ENCODE assay signal across 8 cellular contexts in the genomic region with DNA sequence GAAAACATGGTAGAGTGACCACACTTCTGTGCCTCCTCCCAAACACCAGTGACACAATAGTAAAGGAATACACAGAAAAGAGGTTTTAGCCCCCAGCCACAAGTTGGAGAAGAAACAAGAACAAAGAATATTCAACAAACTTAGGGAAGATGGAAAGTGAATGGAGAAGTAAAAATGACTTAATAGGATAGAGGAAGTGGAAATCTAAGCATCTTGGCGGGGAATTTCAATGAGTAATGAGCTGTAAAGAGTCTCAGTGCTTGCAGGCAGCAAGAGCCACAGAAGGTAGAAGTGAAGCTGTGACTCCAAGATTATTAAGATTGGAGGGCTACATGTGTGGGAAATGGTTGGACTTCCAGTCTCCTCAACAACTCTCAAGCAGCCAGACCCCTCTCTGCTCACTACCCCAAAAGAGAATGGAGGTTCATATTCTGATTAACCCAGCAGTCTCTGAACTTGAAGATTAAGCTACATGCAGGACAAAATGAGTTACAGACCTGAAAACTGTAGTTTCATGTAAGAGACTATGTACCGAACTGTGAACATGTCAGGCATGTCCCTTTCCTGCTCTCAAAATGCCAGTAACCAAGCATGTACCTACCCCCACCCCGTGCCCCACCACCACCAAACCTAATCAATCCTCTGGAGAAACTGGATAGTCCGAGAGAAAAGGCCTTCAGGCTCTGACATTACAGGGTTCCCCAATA. TPM values are rescaled to one million over a fixed set of nuclear protein-coding genes. Genes with fewer than 3 reads are reported as not detected.
A peak's percentile ranks its signal among the peaks of the same experiment; 100 is the strongest.
DNase-seq lines count a peak whose midpoint lies in the region; ATAC-seq and TF ChIP-seq lines count a peak whose summit lies in the region.

No MANE protein-coding gene starts in this region.

- H3K36me3 Mint-ChIP-seq in naive B cell = no peaks in the 10 kb centered on the region
- no peaks in the 10 kb centered on the region for H3K36me3 Mint-ChIP-seq in CD4-positive, alpha-beta T cell (ENCODE audit: low read depth)

- H3K27me3 Mint-ChIP-seq in naive B cell = peaks cover 40 to 69% (median 64%) of the 10 kb centered on the region in 3 donors
- no peaks in the 10 kb centered on the region for H3K27me3 Mint-ChIP-seq in CD4-positive, alpha-beta T cell

- no peak overlapping the region for H3K4me3 Mint-ChIP-seq in naive B cell
- H3K4me3 Mint-ChIP-seq in CD4-positive, alpha-beta T cell = no peak overlapping the region

- H3K27ac Mint-ChIP-seq in naive B cell = no peak overlapping the region
- H3K27ac Mint-ChIP-seq in CD4-positive, alpha-beta T cell = no peak overlapping the region

- peaks cover 9 to 15% (median 11%) of the 10 kb centered on the region in 3 donors for H3K4me1 Mint-ChIP-seq in naive B cell
- H3K4me1 Mint-ChIP-seq in CD4-positive, alpha-beta T cell (ENCODE audit: low read depth) = no peaks in the 10 kb centered on the region

- no peaks in the 10 kb centered on the region for H3K9me3 ChIP-seq in CD4-positive, alpha-beta T cell (ENCODE audit: control insufficient read depth, low read length)

- CTCF ChIA-PET in CD4-positive, alpha-beta T cell (lab: Charles Lee) = no interaction called here

- no peak overlapping the region for H3K27ac ChIP-seq in CD4-positive, alpha-beta T cell (ENCODE audit: low read depth, low read length)

- H3K27me3 ChIP-seq in CD4-positive, alpha-beta T cell (ENCODE audit: control insufficient read depth, insufficient read depth, low read length) = no peaks in the 10 kb centered on the region

- DNase-seq in GF-D8 (lab: John Stamatoyannopoulos, UW) (peak; percentile 73), astrocyte of the spinal cord (ENCODE audit: low read depth, low spot score) (peak; percentile 39), naive B cell (no peak), head of caudate nucleus (no peak), NCI-H2196 treated with DMSO at 0.1 percent for 48 hours (lab: John Stamatoyannopoulos, UW; ENCODE audit: unreplicated experiment) (no peak), RKO (ENCODE audit: low spot score) (no peak)
- DNase-seq in CD4-positive, alpha-beta T cell = no peak

- ATAC-seq in HG03354 (IDR thresholded peaks at IDR 0.05; ENCODE audit: poor library complexity, severe bottlenecking, unreplicated experiment) (peak; percentile 49), naive B cell (ENCODE audit: low read depth in 2 of 2) (peak; percentile 41 to 60)
- no peak for ATAC-seq in CD4-positive, alpha-beta T cell (ENCODE audit: poor library complexity)

- no peak for TF ChIP-seq CTCF in astrocyte of the spinal cord (IDR thresholded peaks at IDR 0.05; ENCODE audit: low read depth, low read length)
- no peak for TF ChIP-seq CTCF in CD4-positive, alpha-beta T cell (IDR thresholded peaks at IDR 0.05)

- in situ Hi-C loops in astrocyte of the spinal cord (cut with HindIII; ENCODE audit: low sequenced_read_pairs) = no loop called here

- POLR2A ChIA-PET in CD4-positive, alpha-beta T cell (lab: Charles Lee) = no interaction called here

- no peak overlapping the region for H3K4me3 ChIP-seq in astrocyte of the spinal cord (ENCODE audit: low read depth, low read length)

- intact Hi-C loops in head of caudate nucleus (cut with DNase I) = no loop called here
- intact Hi-C loops in CD4-positive, alpha-beta T cell (cut with DNase I, micrococcal nuclease) = no loop called here

- peaks cover 0 to 7% (median 0%) of the 10 kb centered on the region in 7 donors for H3K9me3 Mint-ChIP-seq in naive B cell
- H3K9me3 Mint-ChIP-seq in CD4-positive, alpha-beta T cell = no peaks in the 10 kb centered on the region

RNA-seq across cellular contexts. Expression of a gene that starts 16.9 kb away (rescaled TPM):
- polyA plus RNA-seq in naive B cell (ENCODE audit: low read depth in 6 of 6) = 10 to 100 TPM in 3 of 6 donors, 1 to 10 TPM in 3; 3.6 to 13.4 (median 8.9) TPM
- 10 to 100 TPM; 44.9 to 46.5 TPM for total RNA-seq in CD4-positive, alpha-beta T cell

RNA-seq across cellular contexts. Expression of a gene that starts 46.3 kb away (rescaled TPM):
- polyA plus RNA-seq in naive B cell (ENCODE audit: low read depth in 6 of 6) = 10 to 100 TPM in 4 of 6 donors, 1 to 10 TPM in 2; 7.4 to 12.1 (median 10.5) TPM
- total RNA-seq in CD4-positive, alpha-beta T cell = 1 to 10 TPM; 5.9 to 7.0 TPM

Comparison
In these comparisons a context has a peak if more than half of its experiments do, and no peak if none do; other contexts are left out.
1. DNase-seq: peak in GF-D8 (single experiment) and astrocyte of the spinal cord (single experiment); none in naive B cell (single experiment), head of caudate nucleus (0 of 42), CD4-positive, alpha-beta T cell (0 of 10), NCI-H2196 treated with DMSO at 0.1 percent for 48 hours (single experiment) and RKO (single experiment).